Comparison of ENCODE assay signal across 8 cellular contexts in genomic region chr5:157731272-157732129, GRCh38. TPM values are rescaled to one million over a fixed set of nuclear protein-coding genes. Genes with fewer than 3 reads are reported as not detected.
DNase-seq lines count a peak whose midpoint lies in the region; ATAC-seq and TF ChIP-seq lines count a peak whose summit lies in the region.

Gene THG1L, plus strand, starts transcription at chr5:157731420. Its CDS starts 21 bp downstream, at chr5:157731441.

- ATAC-seq in HG02870 (IDR thresholded peaks at IDR 0.05; ENCODE audit: unreplicated experiment) (peak; percentile 88), heart right ventricle (peak; percentile 99 to 100 (median 99))

- peaks cover 0 to 9% (median 6%) of the 10 kb centered on the region in 9 donors for H3K4me1 ChIP-seq in heart right ventricle

- no peak for TF ChIP-seq CTCF in GM13976 (IDR thresholded peaks at IDR 0.05; ENCODE audit: borderline replicate concordance, control extremely low read depth, extremely low read depth, insufficient read depth, missing control alignments)
- peak in 1 of 9 donors; percentile 9 for TF ChIP-seq CTCF in heart right ventricle (IDR thresholded peaks at IDR 0.05)

- peak within 1 kb of the TSS; percentile 84 to 95 (median 90) for H3K27ac ChIP-seq in heart right ventricle

- peak within 1 kb of the TSS; percentile 27 to 83 (median 70) for H3K4me3 ChIP-seq in heart right ventricle

- intact Hi-C loops in T-helper 1 cell treated with Interleukin-12 subunit alpha and Interleukin-12 subunit beta and Interleukin-4 antibody, amounts not matched to agents 30 ng/mL and 1 ng/mL, for 36 hours (cut with micrococcal nuclease): loop anchor here (1.0 kb wide), 7 partner anchors 12 to 589 kb away; partner anchors contain the start of genes LSM11 and MED7
- intact Hi-C loops in heart right ventricle (cut with DNase I) (loop anchor here in 1 of 10 donors (10.0 kb wide), 1 partner anchor 397 kb away; no protein-coding TSS in a partner anchor), posterior vena cava (cut with DNase I) (no loop called here)

- H3K36me3 ChIP-seq in heart right ventricle: peaks cover 0 to 38% (median 5%) of the 10 kb centered on the region in 9 donors

- in situ Hi-C loops in GM13976 (cut with MboI; ENCODE audit: low sequenced_read_pairs, unreplicated experiment): no loop called here

- H3K9me3 ChIP-seq in heart right ventricle: no peaks in the 10 kb centered on the region

- 0 to 1% methylated on average over 47 of the region's 47 CpGs for WGBS in heart right ventricle, 2 donors

- DNase-seq in GM13976 (ENCODE audit: low spot score) (peak; percentile 93), NCI-H146 treated with DMSO at 0.1 percent for 48 hours (lab: John Stamatoyannopoulos, UW; ENCODE audit: unreplicated experiment) (peak; percentile 90), amniotic epithelial cell (ENCODE audit: low read depth) (peak; percentile 98), heart right ventricle (peak; percentile 97), posterior vena cava (ENCODE audit: low spot score) (peak; percentile 99), ureter (ENCODE audit: low spot score) (peak; percentile 99)

- no peaks in the 10 kb centered on the region for H3K27me3 ChIP-seq in heart right ventricle

RNA-seq across cellular contexts. Expression of gene THG1L, which starts in this region (rescaled TPM):
- 13.2 and 14.9 TPM in 2 replicates for total RNA-seq in T-helper 1 cell treated with Interleukin-12 subunit alpha and Interleukin-12 subunit beta and Interleukin-4 antibody, amounts not matched to agents 30 ng/mL and 1 ng/mL, for 36 hours
- total RNA-seq in heart right ventricle (1 to 10 TPM; 3.4 to 9.5 (median 6.2) TPM), posterior vena cava (1 to 10 TPM; 7.4 to 8.4 TPM), ureter (12.1 TPM)
- 10 to 100 TPM in 1 of 2 donors, 1 to 10 TPM in 1; 6.4 to 11.9 TPM for polyA plus RNA-seq in heart right ventricle

Comparison
In these comparisons a context has a peak if more than half of its experiments do, and no peak if none do; other contexts are left out.
1. Peak in every context shown above with its lines: DNase-seq, ATAC-seq, H3K4me3 ChIP-seq and H3K27ac ChIP-seq.